ENCODE assay signal across 6 cellular contexts in genomic region chr2:165891345-165891744, GRCh38.
"Had no signal": no experiment of that assay in that cellular context is flagged by ENCODE, and none has a peak within 500 bp of the region (broad histone marks: within the 10 kb centered on the region; RNA-seq: fewer than 3 reads in every experiment).

No MANE protein-coding gene starts in this region.

- FAIRE-seq: GM12891, GM12892, GM18507, GM19239 had no signal

- DNase-seq: GDM1, GF-D8 had no signal
